In genomic region chr6:44388135-44388487, GRCh38 we compare ENCODE assay signal across 8 cellular contexts. TPM values are rescaled to one million over a fixed set of nuclear protein-coding genes. Genes with fewer than 3 reads are reported as not detected.
DNase-seq lines count a peak whose midpoint lies in the region; ATAC-seq, FAIRE-seq and TF ChIP-seq lines count a peak whose summit lies in the region.

No MANE protein-coding gene starts in this region.

- H3K4me3 ChIP-seq in HUES48 (ENCODE audit: low read depth, low read length) (peak overlapping the region; percentile 86), astrocyte (ENCODE audit: insufficient read depth, low read depth, low read length) (peak overlapping the region; percentile 85), lung (peak overlapping the region; percentile 60), upper lobe of left lung (peak overlapping the region; percentile 77 to 89 (median 88))

- H3K9me3 Mint-ChIP-seq in astrocyte (ENCODE audit: unreplicated experiment), result no peaks in the 10 kb centered on the region

- H2AFZ ChIP-seq in astrocyte (ENCODE audit: low read depth, low read length), result peak overlapping the region; percentile 13

- H3K79me2 ChIP-seq in astrocyte (ENCODE audit: insufficient read depth, low read length), result peaks cover 42% of the 10 kb centered on the region

- TF ChIP-seq CTCF in astrocyte (IDR thresholded peaks at IDR 0.05; ENCODE audit: insufficient read depth, low read depth, low read length) (no peak), lung (IDR thresholded peaks at IDR 0.05; ENCODE audit: control extremely low read depth, extremely low read depth) (no peak), upper lobe of left lung (IDR thresholded peaks at IDR 0.05) (no peak)

- H3K36me3 ChIP-seq in HUES48 (ENCODE audit: control insufficient read depth, insufficient read depth, low read length) (peaks cover 37% of the 10 kb centered on the region), astrocyte (ENCODE audit: insufficient read depth, low read length) (peaks cover 8% of the 10 kb centered on the region), lung (ENCODE audit: control insufficient read depth in 2 of 2, insufficient read depth in 2 of 2, low read length in 2 of 2) (peaks cover 2 to 3% of the 10 kb centered on the region in 2 donors), upper lobe of left lung (peaks cover 8 to 27% (median 11%) of the 10 kb centered on the region in 4 donors)

- H3K9me3 ChIP-seq in HUES48 (ENCODE audit: control insufficient read depth, insufficient read depth, low read length), result no peaks in the 10 kb centered on the region
- H3K9me3 ChIP-seq in astrocyte (ENCODE audit: insufficient read depth, low read depth, low read length), result no peaks in the 10 kb centered on the region
- no peaks in the 10 kb centered on the region for H3K9me3 ChIP-seq in lung (ENCODE audit: control insufficient read depth in 2 of 2, insufficient read depth in 1 of 2, low read length in 1 of 2)
- H3K9me3 ChIP-seq in upper lobe of left lung, result no peaks in the 10 kb centered on the region

- H3K4me3 Mint-ChIP-seq in astrocyte (ENCODE audit: unreplicated experiment), result peak overlapping the region; percentile 94

- TF ChIP-seq EP300 in upper lobe of left lung (IDR thresholded peaks at IDR 0.05), result no peak

- no peaks in the 10 kb centered on the region for H3K27me3 Mint-ChIP-seq in astrocyte (ENCODE audit: low read depth, unreplicated experiment)

- peaks cover 12% of the 10 kb centered on the region for H3K4me1 Mint-ChIP-seq in astrocyte (ENCODE audit: low read depth, unreplicated experiment)

- no peak for TF ChIP-seq POLR2A in upper lobe of left lung (IDR thresholded peaks at IDR 0.05)

- H3K4me2 ChIP-seq in astrocyte (ENCODE audit: low read length), result peak overlapping the region; percentile 94

- H3K4me1 ChIP-seq in HUES48 (ENCODE audit: control insufficient read depth, insufficient read depth, low read length) (peaks cover 16% of the 10 kb centered on the region; the same call in 1 of the 2 replicates), astrocyte (ENCODE audit: insufficient read depth, low read length) (peaks cover 13% of the 10 kb centered on the region), lung (ENCODE audit: control insufficient read depth in 2 of 2, insufficient read depth in 2 of 2, low read length in 2 of 2) (peaks cover 3 to 15% of the 10 kb centered on the region in 2 donors), upper lobe of left lung (peaks cover 29 to 34% (median 30%) of the 10 kb centered on the region in 4 donors)

- no peaks in the 10 kb centered on the region for H3K27me3 ChIP-seq in HUES48 (ENCODE audit: control insufficient read depth, insufficient read depth, low read length)
- H3K27me3 ChIP-seq in astrocyte (ENCODE audit: insufficient read depth, low read length), result no peaks in the 10 kb centered on the region
- no peaks in the 10 kb centered on the region for H3K27me3 ChIP-seq in lung (ENCODE audit: control insufficient read depth, insufficient read depth)
- H3K27me3 ChIP-seq in upper lobe of left lung, result no peaks in the 10 kb centered on the region

- ATAC-seq in lung (ENCODE audit: insufficient read depth, low FRiP score) (no peak), upper lobe of left lung (ENCODE audit: low FRiP score in 2 of 2) (no peak), GM18520 (IDR thresholded peaks at IDR 0.05; ENCODE audit: unreplicated experiment) (no peak)

- peak; percentile 63 for DNase-seq in DMS 273 (lab: John Stamatoyannopoulos, UW; ENCODE audit: unreplicated experiment)
- DNase-seq in DMS 273 treated with DMSO at 0.1 percent for 48 hours (lab: John Stamatoyannopoulos, UW), result no peak
- DNase-seq in astrocyte (ENCODE audit: low read depth), result no peak
- no peak for DNase-seq in lung (ENCODE audit: low spot score)
- DNase-seq in upper lobe of left lung, result no peak
- no peak for DNase-seq in kidney tubule cell (ENCODE audit: low spot score)

- FAIRE-seq in astrocyte (lab: Jason Lieb, UNC), result no peak

- 0% methylated on average over 6 to 10 of the region's 10 CpGs for WGBS in lung, 2 donors
- 0 to 1% methylated on average over 4 to 8 of the region's 10 CpGs for WGBS in upper lobe of left lung, 2 donors

- H3K27ac Mint-ChIP-seq in astrocyte (ENCODE audit: unreplicated experiment), result peak overlapping the region; percentile 67

- H3K36me3 Mint-ChIP-seq in astrocyte (ENCODE audit: low read depth, unreplicated experiment), result peaks cover 5% of the 10 kb centered on the region

- no peak overlapping the region for H3K9ac ChIP-seq in HUES48 (ENCODE audit: low read depth, low read length)
- peak overlapping the region; percentile 96 for H3K9ac ChIP-seq in astrocyte (ENCODE audit: low read length)

- H4K20me1 ChIP-seq in astrocyte (ENCODE audit: insufficient read depth, low read length), result peaks cover 36% of the 10 kb centered on the region

- H3K27ac ChIP-seq in HUES48 (ENCODE audit: low read depth, low read length), result peak overlapping the region; percentile 96
- H3K27ac ChIP-seq in astrocyte (ENCODE audit: low read depth, low read length), result peak overlapping the region; percentile 96
- H3K27ac ChIP-seq in lung (ENCODE audit: low read depth in 1 of 2, low read length in 1 of 2), result peak overlapping the region; percentile 27 to 60
- peak overlapping the region; percentile 95 to 99 (median 97) for H3K27ac ChIP-seq in upper lobe of left lung

RNA-seq across cellular contexts. Expression of gene CDC5L, which starts 0.6 kb away (rescaled TPM):
- total RNA-seq in astrocyte (16.8 and 18.2 TPM in 2 replicates), lung (10 to 100 TPM; 13.2 to 26.8 TPM), upper lobe of left lung (10 to 100 TPM in 5 of 6 donors, 1 to 10 TPM in 1; 5.4 to 24.0 (median 13.8) TPM)
- polyA plus RNA-seq in lung, result 1 to 10 TPM; 5.1 to 9.5 TPM

RNA-seq across cellular contexts. Expression of gene SPATS1, which starts 45.7 kb away (rescaled TPM):
- total RNA-seq in astrocyte, result not detected in 2 replicates
- 1 to 10 TPM; 3.3 to 4.4 TPM for total RNA-seq in lung
- polyA plus RNA-seq in lung, result 1 to 10 TPM; 1.2 to 1.3 TPM
- total RNA-seq in upper lobe of left lung, result 1 to 10 TPM in 2 of 6 donors, under 1 TPM in 1, not detected in 3; 0.91 to 2.2 (median 1.6) TPM

Comparison
In these comparisons a context has a peak if more than half of its experiments do, and no peak if none do; other contexts are left out.
1. H3K27ac ChIP-seq: peak in every context shown above with its lines; median percentile 97 in upper lobe of left lung; 96 in HUES48; 96 in astrocyte; 44 in lung.